In genomic region chr5:143918961-143919360, GRCh38 we compare ENCODE assay signal across 28 cellular contexts.
"Had no signal": no experiment of that assay in that cellular context is flagged by ENCODE, and none has a peak within 500 bp of the region (broad histone marks: within the 10 kb centered on the region; RNA-seq: fewer than 3 reads in every experiment).

No MANE protein-coding gene starts in this region.

- H3K9me3 ChIP-seq: colonic mucosa, esophagus muscularis mucosa, esophagus squamous epithelium, gastrocnemius medialis, gastroesophageal sphincter, heart left ventricle, heart right ventricle had no signal

- H3K4me3 ChIP-seq: colonic mucosa, coronary artery, dorsolateral prefrontal cortex, esophagus muscularis mucosa, esophagus squamous epithelium, gastrocnemius medialis, gastroesophageal sphincter, heart left ventricle, heart right ventricle had no signal

- H3K36me3 ChIP-seq: colonic mucosa, esophagus muscularis mucosa, esophagus squamous epithelium, gastrocnemius medialis, gastroesophageal sphincter, heart left ventricle, heart right ventricle had no signal

- H3K27me3 ChIP-seq: colonic mucosa, dorsolateral prefrontal cortex, esophagus muscularis mucosa, esophagus squamous epithelium, foreskin keratinocyte, gastrocnemius medialis, gastroesophageal sphincter, heart left ventricle, heart right ventricle had no signal

- ATAC-seq: effector memory CD8-positive, alpha-beta T cell; esophagus mucosa; foreskin keratinocyte; gastrocnemius medialis; gastroesophageal sphincter; heart left ventricle; heart right ventricle had no signal

- H3K4me1 ChIP-seq: colonic mucosa, gastroesophageal sphincter had no signal

- FAIRE-seq: colon, endometrium, endothelial cell of umbilical vein, frontal cortex had no signal

- DNase-seq: colonic mucosa; cortex of kidney; dermis blood vessel endothelial cell; dorsolateral prefrontal cortex; effector CD4-positive, alpha-beta T cell; effector CD8-positive, alpha-beta T cell; effector memory CD4-positive, alpha-beta T cell; effector memory CD8-positive, alpha-beta T cell; endodermal cell; erythroblast; esophagus squamous epithelium; foreskin fibroblast; foreskin keratinocyte; foreskin melanocyte; gastrocnemius medialis; glutamatergic neuron; head of caudate nucleus; heart right ventricle had no signal

- H3K27ac ChIP-seq: colonic mucosa, coronary artery, dorsolateral prefrontal cortex, epithelial cell of prostate, esophagus muscularis mucosa, esophagus squamous epithelium, foreskin keratinocyte, gastrocnemius medialis, gastroesophageal sphincter, heart left ventricle, heart right ventricle had no signal
